Comparison of ENCODE assay signal across 1 cellular context in the genomic region with DNA sequence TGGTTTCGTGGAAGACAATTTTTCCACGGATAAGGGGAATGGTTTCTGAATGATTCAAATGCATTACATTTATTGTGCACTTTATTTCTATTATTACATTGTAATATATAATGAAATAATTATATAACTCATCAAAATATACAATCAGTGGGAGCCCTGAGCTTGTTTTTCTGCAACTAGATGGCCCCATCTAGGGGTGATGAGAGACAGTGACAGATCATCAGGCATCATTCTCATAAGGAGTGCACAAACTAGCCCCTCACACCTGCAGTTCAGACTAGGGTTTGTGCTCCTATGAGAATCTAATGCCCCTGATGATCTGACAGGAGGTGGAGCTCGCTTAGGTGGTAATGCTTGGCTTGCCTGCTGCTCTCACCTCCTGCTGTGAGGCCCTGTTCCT.
TF ChIP-seq lines count a peak whose summit lies in the region.

No MANE protein-coding gene starts in this region.

TF ChIP-seq in SK-N-SH treated with all-trans-retinoic acid at 6 μM for 48 hours, 23 proteins besides CTCF, POLR2A, EP300 and RAD21 (continued from another document):
- TF ChIP-seq, protein P1, sequence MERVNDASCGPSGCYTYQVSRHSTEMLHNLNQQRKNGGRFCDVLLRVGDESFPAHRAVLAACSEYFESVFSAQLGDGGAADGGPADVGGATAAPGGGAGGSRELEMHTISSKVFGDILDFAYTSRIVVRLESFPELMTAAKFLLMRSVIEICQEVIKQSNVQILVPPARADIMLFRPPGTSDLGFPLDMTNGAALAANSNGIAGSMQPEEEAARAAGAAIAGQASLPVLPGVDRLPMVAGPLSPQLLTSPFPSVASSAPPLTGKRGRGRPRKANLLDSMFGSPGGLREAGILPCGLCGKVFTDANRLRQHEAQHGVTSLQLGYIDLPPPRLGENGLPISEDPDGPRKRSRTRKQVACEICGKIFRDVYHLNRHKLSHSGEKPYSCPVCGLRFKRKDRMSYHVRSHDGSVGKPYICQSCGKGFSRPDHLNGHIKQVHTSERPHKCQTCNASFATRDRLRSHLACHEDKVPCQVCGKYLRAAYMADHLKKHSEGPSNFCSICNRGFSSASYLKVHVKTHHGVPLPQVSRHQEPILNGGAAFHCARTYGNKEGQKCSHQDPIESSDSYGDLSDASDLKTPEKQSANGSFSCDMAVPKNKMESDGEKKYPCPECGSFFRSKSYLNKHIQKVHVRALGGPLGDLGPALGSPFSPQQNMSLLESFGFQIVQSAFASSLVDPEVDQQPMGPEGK (CRISPR knock-in tag; IDR thresholded peaks at IDR 0.05; ENCODE audit: borderline replicate concordance), result no peak
- TF ChIP-seq TCF4 (CRISPR knock-in tag; IDR thresholded peaks at IDR 0.05; ENCODE audit: borderline replicate concordance), result no peak
- TF ChIP-seq ZNF565 (CRISPR knock-in tag; conservative IDR thresholded peaks at IDR 0.05; ENCODE audit: low read depth), result no peak
- TF ChIP-seq PPARA (CRISPR knock-in tag; IDR thresholded peaks at IDR 0.05; ENCODE audit: borderline replicate concordance), result no peak
- TF ChIP-seq ISL1 (CRISPR knock-in tag; IDR thresholded peaks at IDR 0.05), result no peak
- no peak for TF ChIP-seq OSR1 (CRISPR knock-in tag; IDR thresholded peaks at IDR 0.05)
- TF ChIP-seq ZFP30 (CRISPR knock-in tag; IDR thresholded peaks at IDR 0.05), result no peak
- no peak for TF ChIP-seq GLIS3 (CRISPR knock-in tag; IDR thresholded peaks at IDR 0.05)
- no peak for TF ChIP-seq ARNTL (CRISPR knock-in tag; IDR thresholded peaks at IDR 0.05; ENCODE audit: borderline replicate concordance, low read depth)
- TF ChIP-seq ZNF70 (CRISPR knock-in tag; IDR thresholded peaks at IDR 0.05), result no peak
TF ChIP-seq in SK-N-SH treated with all-trans-retinoic acid at 6 μM for 48 hours: peak in this region for 0.
